14 cellular contexts compared by ENCODE assay signal in the genomic region with DNA sequence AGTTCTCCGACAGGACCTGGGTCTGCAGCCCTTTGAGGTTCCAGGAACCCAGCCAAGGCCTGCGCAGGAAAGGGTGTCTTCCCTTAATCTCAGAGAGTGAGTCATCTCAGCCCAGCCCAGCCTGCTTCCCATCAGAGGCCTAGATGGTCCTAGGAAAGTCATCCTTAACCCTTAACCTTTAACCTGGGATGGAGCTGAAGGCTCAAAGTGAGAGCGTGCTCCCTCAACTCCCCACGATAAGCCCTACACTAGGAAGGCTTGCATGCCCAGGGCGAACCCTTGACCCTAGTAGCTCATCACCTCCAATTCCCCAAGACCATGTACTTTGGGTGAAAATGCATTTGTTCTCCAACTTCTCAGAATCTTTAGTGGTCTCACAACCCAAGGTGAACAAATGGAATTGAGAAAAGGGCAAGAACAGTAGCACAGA. TPM values are rescaled to one million over a fixed set of nuclear protein-coding genes. Genes with fewer than 3 reads are reported as not detected.
DNase-seq lines count a peak whose midpoint lies in the region; ATAC-seq and TF ChIP-seq lines count a peak whose summit lies in the region.
"Had no signal": no experiment of that assay in that cellular context is flagged by ENCODE, and none has a peak within 500 bp of the region (broad histone marks: within the 10 kb centered on the region; RNA-seq: fewer than 3 reads in every experiment).

No MANE protein-coding gene starts in this region.

- no peak for TF ChIP-seq EP300 in tibial nerve (IDR thresholded peaks at IDR 0.05)

- no peaks in the 10 kb centered on the region for H3K27me3 ChIP-seq in PC-9 (ENCODE audit: insufficient read depth, low read depth)
- H3K27me3 ChIP-seq in spleen (replicated peaks in 1 of 7), result no peaks in the 10 kb centered on the region
- H3K27me3 ChIP-seq in tibial nerve, result no peaks in the 10 kb centered on the region
- H3K27me3 ChIP-seq: foreskin keratinocyte had no signal

- POLR2A ChIA-PET in PC-9 (lab: Charles Lee; ENCODE audit: unreplicated experiment), result no interaction called here

- peak; percentile 72 for DNase-seq in left cardiac atrium
- DNase-seq in left ventricle myocardium superior, result no peak
- DNase-seq in PC-9, result no peak
- DNase-seq in dermis blood vessel endothelial cell, result peak; percentile 27
- no peak for DNase-seq in spleen
- no peak for DNase-seq in tibial nerve (ENCODE audit: low spot score in 2 of 2)
- DNase-seq in GDM1 (lab: John Stamatoyannopoulos, UW), result no peak
- DNase-seq: activated CD8-positive, alpha-beta T cell treated with anti-CD3 and anti-CD28 coated beads for 36 hours; foreskin keratinocyte; NCI-H2171; posterior cingulate gyrus; trophoblast cell had no signal

- H3K9me3 ChIP-seq in PC-9 (ENCODE audit: insufficient read depth, low read depth) (no peaks in the 10 kb centered on the region), spleen (no peaks in the 10 kb centered on the region), tibial nerve (no peaks in the 10 kb centered on the region)

- TF ChIP-seq POLR2A in spleen (IDR thresholded peaks at IDR 0.05) (no peak), tibial nerve (IDR thresholded peaks at IDR 0.05) (no peak)

- CTCF ChIA-PET in PC-9 (lab: Charles Lee), result interaction anchor here (0.6 kb wide), 2 partner anchors 17 to 20 kb away, joined by 3 to 10 read pairs; no protein-coding TSS in a partner anchor

- peak overlapping the region; percentile 22; the same call in 1 of the 2 replicates for H3K27ac ChIP-seq in PC-9
- H3K27ac ChIP-seq in spleen, result peak overlapping the region in 5 of 8 donors; percentile 8 to 47 (median 16)
- peak overlapping the region in 2 of 4 donors; percentile 19 to 99 for H3K27ac ChIP-seq in tibial nerve
- H3K27ac ChIP-seq: C4-2B, foreskin keratinocyte had no signal

- 44 to 68% (median 58%) methylated on average over 5 of the region's 5 CpGs for WGBS in spleen, 5 donors
- 52 to 64% methylated on average over 5 of the region's 5 CpGs for WGBS in tibial nerve, 2 donors

- peaks cover 63% of the 10 kb centered on the region for H3F3A ChIP-seq in PC-9 (ENCODE audit: insufficient read depth, low read depth)

- TF ChIP-seq CTCF in PC-9 (conservative IDR thresholded peaks at IDR 0.05) (no peak), spleen (IDR thresholded peaks at IDR 0.05 in 8 of 11, conservative IDR thresholded peaks at IDR 0.05 in 3 of 11) (no peak), tibial nerve (IDR thresholded peaks at IDR 0.05) (no peak)

- intact Hi-C loops in left cardiac atrium (cut with DNase I) (no loop called here), left ventricle myocardium superior (cut with micrococcal nuclease) (no loop called here), PC-9 (cut with micrococcal nuclease; ENCODE audit: unreplicated experiment) (no loop called here), spleen (cut with DNase I; ENCODE audit: low total_unique reads) (no loop called here)

- H3K36me3 ChIP-seq in PC-9 (ENCODE audit: low read depth), result peaks cover 4% of the 10 kb centered on the region; the same call in 1 of the 2 replicates
- peaks cover 0 to 38% (median 30%) of the 10 kb centered on the region in 6 donors for H3K36me3 ChIP-seq in spleen
- peaks cover 2 to 31% (median 11%) of the 10 kb centered on the region in 3 donors for H3K36me3 ChIP-seq in tibial nerve

- H2AFZ ChIP-seq in PC-9, result no peak overlapping the region

- H3K9me2 ChIP-seq in PC-9 (ENCODE audit: insufficient read depth), result no peaks in the 10 kb centered on the region

- no peaks in the 10 kb centered on the region for H4K20me1 ChIP-seq in PC-9 (ENCODE audit: insufficient read depth)

- H3K79me2 ChIP-seq in PC-9 (ENCODE audit: low read depth), result peaks cover 12% of the 10 kb centered on the region; the same call in 1 of the 2 replicates

- no TSS peak for BruUV-seq in PC-9 (replicated peaks; lab: Mats Ljungman, UMichigan)

- peaks cover 44% of the 10 kb centered on the region for H3K4me1 ChIP-seq in PC-9 (replicated peaks; ENCODE audit: insufficient read depth)
- peaks cover 0 to 53% (median 28%) of the 10 kb centered on the region in 6 donors for H3K4me1 ChIP-seq in spleen
- H3K4me1 ChIP-seq in tibial nerve, result peaks cover 0 to 41% (median 4%) of the 10 kb centered on the region in 4 donors

- H3K4me2 ChIP-seq in PC-9, result no peak overlapping the region

- H3K4me3 ChIP-seq in PC-9 (no peak overlapping the region), spleen (no peak overlapping the region), tibial nerve (no peak overlapping the region)

- ATAC-seq in left cardiac atrium, result no peak
- ATAC-seq in left ventricle myocardium superior, result no peak
- no peak for ATAC-seq in GM19023 (IDR thresholded peaks at IDR 0.05; ENCODE audit: unreplicated experiment)
- ATAC-seq: activated CD8-positive, alpha-beta T cell treated with anti-CD3 and anti-CD28 coated beads for 36 hours; foreskin keratinocyte had no signal

RNA-seq across cellular contexts. Expression of a gene that starts 4.8 kb away (rescaled TPM):
- total RNA-seq in left cardiac atrium (10 to 100 TPM; 39.6 to 50.4 TPM), left ventricle myocardium superior (36.0 TPM), PC-9 (2021) (59.3 and 87.4 TPM in 2 replicates), dermis blood vessel endothelial cell (51.1 and 67.7 TPM in 2 replicates), spleen (10 to 100 TPM; 51.3 to 96.2 (median 68.4) TPM), tibial nerve (10 to 100 TPM; 40.9 to 60.4 (median 52.7) TPM)
- polyA plus RNA-seq in spleen, result 10 to 100 TPM; 25.2 to 55.5 (median 27.2) TPM

RNA-seq across cellular contexts. Expression of a gene that starts 15.0 kb away (rescaled TPM):
- total RNA-seq in left cardiac atrium (10 to 100 TPM; 35.5 to 48.2 TPM), left ventricle myocardium superior (65.2 TPM), PC-9 (2021) (59.6 and 61.7 TPM in 2 replicates), dermis blood vessel endothelial cell (59.2 and 68.4 TPM in 2 replicates), spleen (100 to 1,000 TPM in 3 of 7 donors, 10 to 100 TPM in 4; 77.0 to 113 (median 94.8) TPM), tibial nerve (10 to 100 TPM; 65.7 to 71.9 (median 69.3) TPM)
- polyA plus RNA-seq in spleen, result 10 to 100 TPM; 43.2 to 67.0 (median 43.9) TPM

RNA-seq across cellular contexts. Expression of a gene that starts 17.7 kb away (rescaled TPM):
- total RNA-seq in left cardiac atrium, result 10 to 100 TPM; 22.5 to 23.1 TPM
- total RNA-seq in left ventricle myocardium superior, result 23.6 TPM
- 39.2 and 45.5 TPM in 2 replicates for total RNA-seq in PC-9 (2021)
- 37.0 and 40.2 TPM in 2 replicates for total RNA-seq in dermis blood vessel endothelial cell
- total RNA-seq in spleen, result 10 to 100 TPM; 41.9 to 59.0 (median 43.8) TPM
- 10 to 100 TPM; 26.8 to 49.4 (median 43.1) TPM for polyA plus RNA-seq in spleen
- 10 to 100 TPM; 28.6 to 41.2 (median 35.6) TPM for total RNA-seq in tibial nerve

RNA-seq across cellular contexts. Expression of a gene that starts 34.0 kb away (rescaled TPM):
- total RNA-seq in left cardiac atrium (1 to 10 TPM; 4.9 to 8.7 TPM), left ventricle myocardium superior (17.0 TPM), PC-9 (2021) (not detected in 2 replicates), dermis blood vessel endothelial cell (0.17 TPM in 1 of 2 replicates, not detected in the other), spleen (under 1 TPM in 1 of 7 donors, not detected in 6; 0.57 TPM), tibial nerve (1 to 10 TPM in 1 of 4 donors, not detected in 3; 2.7 TPM)
- polyA plus RNA-seq in spleen, result under 1 TPM in 2 of 3 donors, not detected in 1; 0.09 to 0.16 TPM
- total RNA-seq: foreskin keratinocyte had no signal
- polyA plus RNA-seq: foreskin keratinocyte had no signal

Comparison
In these comparisons a context has a peak if more than half of its experiments do, and no peak if none do; other contexts are left out.
1. DNase-seq: peak in left cardiac atrium (single experiment) and dermis blood vessel endothelial cell (single experiment); none in left ventricle myocardium superior (single experiment), PC-9 (0 of 2), spleen (single experiment), tibial nerve (0 of 2) and GDM1 (single experiment).